In genomic region chr1:70397013-70397412, GRCh38 we compare ENCODE assay signal across 13 cellular contexts. TPM values are rescaled to one million over a fixed set of nuclear protein-coding genes. Genes with fewer than 3 reads are reported as not detected.
DNase-seq lines count a peak whose midpoint lies in the region; ATAC-seq and TF ChIP-seq lines count a peak whose summit lies in the region.
"Had no signal": no experiment of that assay in that cellular context is flagged by ENCODE, and none has a peak within 500 bp of the region (broad histone marks: within the 10 kb centered on the region; RNA-seq: fewer than 3 reads in every experiment).

No MANE protein-coding gene starts in this region.

- no peaks in the 10 kb centered on the region for H3K27me3 ChIP-seq in HCT116 (ENCODE audit: insufficient read depth, low read length)

- ATAC-seq in HCT116, result no peak
- peak; percentile 56 for ATAC-seq in mucosa of descending colon
- no peak for ATAC-seq in GM21786 (IDR thresholded peaks at IDR 0.05; ENCODE audit: unreplicated experiment)
- no peak for ATAC-seq in GM21529 (IDR thresholded peaks at IDR 0.05; ENCODE audit: unreplicated experiment)

- CTCF ChIA-PET in HCT116 (lab: Charles Lee), result no interaction called here

- no peaks in the 10 kb centered on the region for H3K9me3 ChIP-seq in HCT116 (ENCODE audit: control insufficient read depth in 1 of 2, insufficient read depth in 1 of 2, low read depth in 1 of 2, low read length in 2 of 2)
- no peaks in the 10 kb centered on the region for H3K9me3 ChIP-seq in mucosa of descending colon

- no peaks in the 10 kb centered on the region for H3K4me1 ChIP-seq in HCT116 (ENCODE audit: control insufficient read depth in 1 of 2, insufficient read depth in 2 of 2, low read length in 2 of 2)
- no peaks in the 10 kb centered on the region for H3K4me1 ChIP-seq in mucosa of descending colon (ENCODE audit: low read depth)

- no peaks in the 10 kb centered on the region for H4K20me1 ChIP-seq in HCT116 (ENCODE audit: insufficient read depth)

- no peaks in the 10 kb centered on the region for H3K9me2 ChIP-seq in HCT116 (ENCODE audit: insufficient read depth)

- H3K27ac ChIP-seq in HCT116 (ENCODE audit: low read depth, low read length), result no peak overlapping the region

- peak overlapping the region; percentile 26 for H2AFZ ChIP-seq in HCT116 (ENCODE audit: low read depth, low read length, poor library complexity, severe bottlenecking)

- POLR2A ChIA-PET in HCT116 (lab: Charles Lee), result no interaction called here

- TF ChIP-seq CTCF in HCT116 (IDR thresholded peaks at IDR 0.05 in 2 of 3, conservative IDR thresholded peaks at IDR 0.05 in 1 of 3; ENCODE audit: borderline replicate concordance in 1 of 3, insufficient read depth in 1 of 3, low read depth in 2 of 3, low read length in 2 of 3) (no peak), mucosa of descending colon (IDR thresholded peaks at IDR 0.05) (no peak)

- H3K9ac ChIP-seq in HCT116 (ENCODE audit: low read length), result no peak overlapping the region

- RAD21 ChIA-PET in HCT116 (lab: Charles Lee; ENCODE audit: low non-redundant PET in 1 of 2, low total read pairs in 2 of 2, uncharacterized antibody in 2 of 2, unreplicated experiment in 2 of 2), result no interaction called here

- H3K36me3 ChIP-seq in HCT116 (ENCODE audit: control insufficient read depth in 1 of 2, insufficient read depth in 2 of 2, low read length in 2 of 2) (no peaks in the 10 kb centered on the region), mucosa of descending colon (ENCODE audit: low read depth) (no peaks in the 10 kb centered on the region)

- H3K4me3 ChIP-seq in HCT116 (replicated peaks in 1 of 2; ENCODE audit: low read depth in 1 of 2, low read length in 2 of 2), result no peak overlapping the region
- H3K4me3 ChIP-seq in mucosa of descending colon, result no peak overlapping the region

- peak; percentile 9 for DNase-seq in NCI-H345 (lab: John Stamatoyannopoulos, UW)
- DNase-seq in NCI-H345 treated with DMSO at 0.1 percent for 48 hours (lab: John Stamatoyannopoulos, UW; ENCODE audit: unreplicated experiment), result no peak
- no peak for DNase-seq in HCT116 (ENCODE audit: low read depth, low spot score)
- peak; percentile 8 for DNase-seq in NCI-H748 treated with DMSO at 0.1 percent for 48 hours (lab: John Stamatoyannopoulos, UW)
- DNase-seq in mucosa of descending colon, result no peak
- DNase-seq: C1 segment of cervical spinal cord; Calu3; CD4-positive, alpha-beta T cell; DMS 273 treated with DMSO at 0.1 percent for 48 hours; GF-D8; HCEC 1CT had no signal

- TF ChIP-seq POLR2A in HCT116 (IDR thresholded peaks at IDR 0.05; ENCODE audit: borderline replicate concordance, extremely low read depth, insufficient read depth, insufficient read length), result no peak

- BruUV-seq in HCT116 (replicated peaks; lab: Mats Ljungman, UMichigan), result no TSS peak

- no peak overlapping the region for H3K4me2 ChIP-seq in HCT116 (ENCODE audit: low read length)

- intact Hi-C loops in HCT116 (cut with micrococcal nuclease), result no loop called here
- intact Hi-C loops in mucosa of descending colon (cut with DNase I, micrococcal nuclease), result no loop called here

- no peaks in the 10 kb centered on the region for H3K79me2 ChIP-seq in HCT116 (ENCODE audit: insufficient read depth, low read length)

- TF ChIP-seq RAD21 in HCT116 (IDR thresholded peaks at IDR 0.05; ENCODE audit: low read depth), result no peak

TF ChIP-seq in HCT116, 20 proteins besides CTCF, POLR2A, EP300 and RAD21:
- TF ChIP-seq REST (IDR thresholded peaks at IDR 0.05; ENCODE audit: low read depth) (no peak), CEBPB (IDR thresholded peaks at IDR 0.05; ENCODE audit: low read depth) (no peak), CBX3 (IDR thresholded peaks at IDR 0.05; ENCODE audit: low read depth) (no peak), EGR1 (IDR thresholded peaks at IDR 0.05; ENCODE audit: low read depth) (no peak), ZBTB33 (IDR thresholded peaks at IDR 0.05; ENCODE audit: extremely low read depth, insufficient replicate concordance, low read length) (no peak)

RNA-seq across cellular contexts. Expression of gene CTH, which starts 14.1 kb away (rescaled TPM):
- total RNA-seq in HCT116 (2021; ENCODE audit: unreplicated experiment), result 14.7 TPM
- polyA plus RNA-seq in HCT116 (2012), result 7.4 and 9.9 TPM in 2 replicates
- total RNA-seq in mucosa of descending colon, result 10 to 100 TPM in 1 of 3 donors, 1 to 10 TPM in 2; 5.4 to 13.8 (median 7.2) TPM

RNA-seq across cellular contexts. Expression of gene ANKRD13C, which starts 42.5 kb away (rescaled TPM):
- 21.1 TPM for total RNA-seq in HCT116 (2021; ENCODE audit: unreplicated experiment)
- polyA plus RNA-seq in HCT116 (2012), result 4.4 and 5.6 TPM in 2 replicates
- 10 to 100 TPM; 20.8 to 24.8 (median 23.4) TPM for total RNA-seq in mucosa of descending colon

Comparison
In these comparisons a context has a peak if more than half of its experiments do, and no peak if none do; other contexts are left out.
1. DNase-seq: peak in NCI-H345 (single experiment) and NCI-H748 treated with DMSO at 0.1 percent for 48 hours (single experiment); none in NCI-H345 treated with DMSO at 0.1 percent for 48 hours (single experiment), HCT116 (single experiment) and mucosa of descending colon (0 of 3).